Comparison of ENCODE assay signal across 19 cellular contexts in the genomic region with DNA sequence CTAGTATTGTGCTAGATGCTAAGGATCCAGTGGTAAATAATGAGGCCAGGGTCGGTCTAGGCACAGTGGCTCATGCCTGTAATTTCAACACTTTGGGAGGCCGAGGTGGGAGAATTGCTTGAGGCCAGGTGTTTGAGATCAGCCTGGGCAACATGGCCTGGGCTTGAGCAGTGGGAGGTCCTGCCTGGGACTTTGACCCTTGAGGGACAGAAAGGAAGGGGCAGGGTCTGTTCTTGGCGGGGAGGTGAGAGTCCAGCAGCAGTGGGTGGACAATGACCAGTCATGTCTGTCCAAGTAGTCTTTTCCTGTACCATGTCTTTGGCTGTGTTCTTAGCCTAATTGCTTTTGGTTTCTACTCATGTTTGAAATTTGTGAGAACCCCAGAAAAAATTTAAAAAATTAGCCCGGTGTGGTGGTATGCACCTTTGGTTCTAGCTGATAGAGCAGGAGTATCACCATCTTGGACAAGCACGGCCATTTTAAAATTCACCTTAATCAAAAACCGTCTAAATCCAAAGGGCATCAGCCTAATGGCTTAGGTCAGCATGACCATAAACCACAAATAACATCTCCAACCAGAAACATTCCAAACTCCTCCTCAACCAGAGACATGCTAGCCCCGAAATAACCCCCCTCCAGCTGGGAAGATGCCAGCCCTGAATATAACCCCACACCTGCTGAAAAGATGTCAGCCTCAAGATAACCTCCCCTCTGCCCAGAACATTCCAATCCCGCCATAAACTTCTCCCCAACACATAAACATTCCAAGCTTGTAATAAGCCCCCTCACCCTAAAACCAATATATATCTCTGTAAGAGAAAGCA.
"Had no signal": no experiment of that assay in that cellular context is flagged by ENCODE, and none has a peak within 500 bp of the region (broad histone marks: within the 10 kb centered on the region; RNA-seq: fewer than 3 reads in every experiment).

No MANE protein-coding gene starts in this region.

- H3K4me3 ChIP-seq: ascending aorta, esophagus muscularis mucosa, hepatocyte, SJSA1, tibial nerve had no signal

- H3K4me1 ChIP-seq: ascending aorta had no signal

- H3K27me3 ChIP-seq: ascending aorta, esophagus muscularis mucosa, hepatocyte, SJSA1, tibial nerve had no signal

- ATAC-seq: activated CD8-positive, alpha-beta T cell treated with anti-CD3 and anti-CD28 coated beads for 36 hours; left colon; naive thymus-derived CD8-positive, alpha-beta T cell; WTC11 had no signal

- H3K27me3 Mint-ChIP-seq: activated CD8-positive, alpha-beta T cell treated with anti-CD3 and anti-CD28 coated beads for 36 hours; dendritic cell treated with granulocyte-macrophage colony-stimulating factor and Interleukin-4, amounts not matched to agents 40 ng/mL and 50 ng/mL, for 4 days had no signal

- DNase-seq: activated CD4-positive, alpha-beta T cell treated with anti-CD3 and anti-CD28 coated beads, Interleukin-2, amount 10 ng/mL, durations not matched to agents 24 days and 14 days; activated CD8-positive, alpha-beta T cell treated with anti-CD3 and anti-CD28 coated beads for 36 hours; activated naive CD4-positive, alpha-beta T cell treated with anti-CD3 and anti-CD28 coated beads, Interleukin-2, amount 10 ng/mL, durations not matched to agents 7 days and 5 days; activated T-cell treated with anti-CD3 and anti-CD28 coated beads, Interleukin-2, amount 50 U/mL, for 1 hour; effector memory CD4-positive, alpha-beta T cell; islet precursor cell; left colon; naive thymus-derived CD8-positive, alpha-beta T cell; nucleus accumbens; stimulated activated CD4-positive, alpha-beta T cell treated with anti-CD3 and anti-CD28 coated beads, Interleukin-2, amount 100 ng/mL, for 24 hours; SW 1271 had no signal

- H3K36me3 Mint-ChIP-seq: activated naive CD4-positive, alpha-beta T cell treated with anti-CD3 and anti-CD28 coated beads, Interleukin-2, amount 10 ng/mL, durations not matched to agents 7 days and 5 days; naive thymus-derived CD8-positive, alpha-beta T cell; WTC11 had no signal

- H3K27ac Mint-ChIP-seq: activated CD4-positive, alpha-beta T cell treated with anti-CD3 and anti-CD28 coated beads, Interleukin-2, amount 10 ng/mL, durations not matched to agents 24 days and 14 days; activated CD8-positive, alpha-beta T cell treated with anti-CD3 and anti-CD28 coated beads for 36 hours; activated naive CD4-positive, alpha-beta T cell treated with anti-CD3 and anti-CD28 coated beads, Interleukin-2, amount 10 ng/mL, durations not matched to agents 7 days and 5 days; stimulated activated naive CD8-positive, alpha-beta T cell treated with anti-CD3 and anti-CD28 coated beads, Interleukin-15, Interleukin-2, amounts not matched to agents 100 ng/mL and 50 ng/mL, for 24 hours; WTC11 had no signal

- H3K9me3 ChIP-seq: ascending aorta, esophagus muscularis mucosa, SJSA1, tibial nerve had no signal

- H3K27ac ChIP-seq: ascending aorta, esophagus muscularis mucosa, hepatocyte, SJSA1, tibial nerve had no signal

- H3K36me3 ChIP-seq: ascending aorta, esophagus muscularis mucosa, SJSA1, tibial nerve had no signal

- H3K4me3 Mint-ChIP-seq: activated CD4-positive, alpha-beta T cell treated with anti-CD3 and anti-CD28 coated beads, Interleukin-2, amount 10 ng/mL, durations not matched to agents 24 days and 14 days; activated CD8-positive, alpha-beta T cell treated with anti-CD3 and anti-CD28 coated beads for 36 hours; activated naive CD4-positive, alpha-beta T cell treated with anti-CD3 and anti-CD28 coated beads, Interleukin-2, amount 10 ng/mL, durations not matched to agents 7 days and 5 days; dendritic cell treated with granulocyte-macrophage colony-stimulating factor and Interleukin-4, amounts not matched to agents 40 ng/mL and 50 ng/mL, for 4 days; naive thymus-derived CD8-positive, alpha-beta T cell; stimulated activated naive CD8-positive, alpha-beta T cell treated with anti-CD3 and anti-CD28 coated beads, Interleukin-15, Interleukin-2, amounts not matched to agents 100 ng/mL and 50 ng/mL, for 24 hours; WTC11 had no signal

- H3K9me3 Mint-ChIP-seq: activated CD8-positive, alpha-beta T cell treated with anti-CD3 and anti-CD28 coated beads for 36 hours; activated naive CD4-positive, alpha-beta T cell treated with anti-CD3 and anti-CD28 coated beads, Interleukin-2, amount 10 ng/mL, durations not matched to agents 7 days and 5 days; dendritic cell treated with granulocyte-macrophage colony-stimulating factor and Interleukin-4, amounts not matched to agents 40 ng/mL and 50 ng/mL, for 4 days; naive thymus-derived CD8-positive, alpha-beta T cell; stimulated activated naive CD8-positive, alpha-beta T cell treated with anti-CD3 and anti-CD28 coated beads, Interleukin-15, Interleukin-2, amounts not matched to agents 100 ng/mL and 50 ng/mL, for 24 hours had no signal
